ENCODE assay signal across 3 cellular contexts in genomic region chrX:54384661-54385060, GRCh38. TPM values are rescaled to one million over a fixed set of nuclear protein-coding genes. Genes with fewer than 3 reads are reported as not detected.
"Had no signal": no experiment of that assay in that cellular context is flagged by ENCODE, and none has a peak within 500 bp of the region (broad histone marks: within the 10 kb centered on the region; RNA-seq: fewer than 3 reads in every experiment).

No MANE protein-coding gene starts in this region.

RNA-seq across cellular contexts. Expression of gene WNK3, which starts 26.8 kb away (rescaled TPM):
- total RNA-seq: LHCN-M2; MCF 10A; T-helper 2 cell treated with Interferon-gamma antibody and Interleukin-4, amounts not matched to agents 100 ng/mL and 5 ng/mL, for 36 hours had no signal
